24 cellular contexts compared by ENCODE assay signal in the genomic region with DNA sequence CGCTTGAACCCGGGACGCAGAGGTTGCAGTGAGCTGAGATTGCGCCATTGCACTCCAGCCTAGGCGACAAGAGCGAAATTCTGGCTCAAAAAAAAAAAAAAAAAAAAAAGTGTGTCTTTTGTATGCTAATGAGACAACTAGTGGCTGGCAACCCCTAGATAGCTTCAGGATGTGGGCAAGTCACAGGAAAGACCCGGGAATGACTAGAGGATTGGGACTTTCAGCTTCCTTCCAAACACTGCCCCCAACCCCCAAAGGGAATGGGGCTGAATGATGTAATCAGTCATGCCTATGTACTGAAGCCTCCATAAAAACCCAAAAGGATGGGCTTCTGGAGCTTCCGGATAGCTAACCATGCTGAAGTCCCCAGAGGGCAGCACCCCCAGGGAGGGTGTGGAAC. TPM values are rescaled to one million over a fixed set of nuclear protein-coding genes. Genes with fewer than 3 reads are reported as not detected.
"Had no signal": no experiment of that assay in that cellular context is flagged by ENCODE, and none has a peak within 500 bp of the region (broad histone marks: within the 10 kb centered on the region; RNA-seq: fewer than 3 reads in every experiment).

No MANE protein-coding gene starts in this region.

- DNase-seq: activated CD4-positive, alpha-beta T cell treated with anti-CD3 and anti-CD28 coated beads for 4 hours; activated CD4-positive, alpha-beta T cell treated with anti-CD3 and anti-CD28 coated beads, Interleukin-2, amount 50 U/mL, for 48 hours; activated CD8-positive, alpha-beta memory T cell treated with anti-CD3 and anti-CD28 coated beads, Interleukin-2, amount 50 U/mL, for 4 hours; activated effector memory CD4-positive, alpha-beta T cell treated with anti-CD3 and anti-CD28 coated beads, Interleukin-2, amount 50 U/mL, for 16 hours; activated naive CD4-positive, alpha-beta T cell treated with anti-CD3 and anti-CD28 coated beads, Interleukin-2, amount 10 ng/mL, durations not matched to agents 7 days and 5 days; activated naive CD8-positive, alpha-beta T cell treated with anti-CD3 and anti-CD28 coated beads, Interleukin-2, amount 10 ng/mL, durations not matched to agents 7 days and 5 days; activated T-cell treated with anti-CD3 and anti-CD28 coated beads, Interleukin-2, amount 50 U/mL, for 1 hour; cortex of kidney; immature natural killer cell; kidney; left colon; mammary epithelial cell; naive thymus-derived CD4-positive, alpha-beta T cell; ovary; retina; sigmoid colon; small intestine; stimulated activated CD4-positive, alpha-beta T cell treated with anti-CD3 and anti-CD28 coated beads, Interleukin-1b, Interleukin-23, amount 100 ng/mL, for 48 hours; stimulated activated naive B cell treated with anti-CD40 and anti-IgM and Interleukin-4, amounts not matched to agents 10 μg/mL and 1 μg/mL and 100 μg/mL, for 72 hours; stomach; thyroid gland; upper lobe of left lung had no signal

- ATAC-seq: gastroesophageal sphincter; left colon; naive thymus-derived CD4-positive, alpha-beta T cell; stimulated activated naive B cell treated with anti-CD40 and anti-IgM and Interleukin-4, amounts not matched to agents 10 μg/mL and 1 μg/mL and 100 μg/mL, for 72 hours had no signal

RNA-seq across cellular contexts. Expression of a gene that starts 28.6 kb away (rescaled TPM):
- polyA plus RNA-seq: hepatocyte had no signal
